Comparison of ENCODE assay signal across 13 cellular contexts in genomic region chr1:41365320-41365633, GRCh38. TPM values are rescaled to one million over a fixed set of nuclear protein-coding genes. Genes with fewer than 3 reads are reported as not detected.
A peak's percentile ranks its signal among the peaks of the same experiment; 100 is the strongest.
DNase-seq lines count a peak whose midpoint lies in the region; ATAC-seq and TF ChIP-seq lines count a peak whose summit lies in the region.
"Had no signal": no experiment of that assay in that cellular context is flagged by ENCODE, and none has a peak within 500 bp of the region (broad histone marks: within the 10 kb centered on the region; RNA-seq: fewer than 3 reads in every experiment).

No MANE protein-coding gene starts in this region.

- CTCF ChIA-PET in activated B cell treated with CpG ODN at 0.5 μM for 24 hours (lab: Charles Lee) = no interaction called here

- H3K9me3 Mint-ChIP-seq in activated B cell treated with CpG ODN at 0.5 μM for 24 hours = no peaks in the 10 kb centered on the region
- no peaks in the 10 kb centered on the region for H3K9me3 Mint-ChIP-seq in natural killer cell
- H3K9me3 Mint-ChIP-seq in type B pancreatic cell = no peaks in the 10 kb centered on the region

- H3K27ac Mint-ChIP-seq in activated B cell treated with CpG ODN at 0.5 μM for 24 hours = no peak overlapping the region
- peak overlapping the region in 1 of 2 donors; percentile 83 for H3K27ac Mint-ChIP-seq in natural killer cell
- H3K27ac Mint-ChIP-seq in type B pancreatic cell = peak overlapping the region; percentile 75

- no peak overlapping the region for H2BK5ac ChIP-seq in mesendoderm (ENCODE audit: low read length)

- H3K18ac ChIP-seq in mesendoderm (ENCODE audit: low read length) = no peak overlapping the region

- no peaks in the 10 kb centered on the region for H3K9me3 ChIP-seq in left ventricle myocardium inferior (replicated peaks)

- no peaks in the 10 kb centered on the region for H3K79me1 ChIP-seq in mesendoderm (ENCODE audit: low read length)

- ATAC-seq in left cardiac atrium (no peak), activated B cell treated with CpG ODN at 0.5 μM for 24 hours (ENCODE audit: low read depth) (no peak), natural killer cell (no peak), GM19452 (IDR thresholded peaks at IDR 0.05; ENCODE audit: unreplicated experiment) (no peak)
- ATAC-seq: left colon had no signal

- no peaks in the 10 kb centered on the region for H3K36me3 Mint-ChIP-seq in activated B cell treated with CpG ODN at 0.5 μM for 24 hours (ENCODE audit: low read depth)
- H3K36me3 Mint-ChIP-seq in natural killer cell = no peaks in the 10 kb centered on the region
- peaks cover 3% of the 10 kb centered on the region for H3K36me3 Mint-ChIP-seq in type B pancreatic cell

- H3K4me1 Mint-ChIP-seq in activated B cell treated with CpG ODN at 0.5 μM for 24 hours (peaks cover 33% of the 10 kb centered on the region), natural killer cell (peaks cover 0 to 29% of the 10 kb centered on the region in 2 donors), type B pancreatic cell (ENCODE audit: unreplicated experiment) (peaks cover 35% of the 10 kb centered on the region)

- H3K27me3 Mint-ChIP-seq in activated B cell treated with CpG ODN at 0.5 μM for 24 hours = peaks cover 48% of the 10 kb centered on the region
- H3K27me3 Mint-ChIP-seq in natural killer cell (ENCODE audit: low read depth in 2 of 2) = peaks cover 46 to 47% of the 10 kb centered on the region in 2 donors
- H3K27me3 Mint-ChIP-seq in type B pancreatic cell = peaks cover 25% of the 10 kb centered on the region

- H3K79me2 ChIP-seq in mesendoderm (ENCODE audit: control insufficient read depth, insufficient read depth, low read length) = no peaks in the 10 kb centered on the region

- no peak overlapping the region for H4K8ac ChIP-seq in mesendoderm (ENCODE audit: low read depth, low read length)

- intact Hi-C loops in left ventricle myocardium inferior (cut with micrococcal nuclease) (no loop called here), left cardiac atrium (cut with DNase I) (no loop called here), activated B cell treated with CpG ODN at 0.5 μM for 24 hours (cut with micrococcal nuclease) (loop anchor here (10.0 kb wide), 2 partner anchors 670 to 1570 kb away; no protein-coding TSS in a partner anchor), natural killer cell (cut with micrococcal nuclease) (no loop called here)

- H3K27me3 ChIP-seq in left ventricle myocardium inferior (ENCODE audit: low read depth) = peaks cover 29% of the 10 kb centered on the region
- H3K27me3 ChIP-seq in mesendoderm (ENCODE audit: insufficient read depth, low read length, poor library complexity) = peaks cover 15% of the 10 kb centered on the region

- H3K4me3 ChIP-seq in left ventricle myocardium inferior = no peak overlapping the region
- no peak overlapping the region for H3K4me3 ChIP-seq in mesendoderm (ENCODE audit: low read length)

- no peak overlapping the region for H3K56ac ChIP-seq in mesendoderm (ENCODE audit: low read length)

- H2BK120ac ChIP-seq in mesendoderm (ENCODE audit: low read depth, low read length) = no peak overlapping the region

- no peak overlapping the region for H4K5ac ChIP-seq in mesendoderm (ENCODE audit: low read length)

- no peak overlapping the region for H2AK5ac ChIP-seq in mesendoderm (ENCODE audit: low read length)

- TF ChIP-seq CTCF in left ventricle myocardium inferior (IDR thresholded peaks at IDR 0.05; ENCODE audit: borderline replicate concordance) (no peak), activated B cell treated with CpG ODN at 0.5 μM for 24 hours (IDR thresholded peaks at IDR 0.05) (no peak), natural killer cell (IDR thresholded peaks at IDR 0.05) (no peak), type B pancreatic cell (conservative IDR thresholded peaks at IDR 0.05) (no peak)

- no peak overlapping the region for H2BK15ac ChIP-seq in mesendoderm (replicated peaks; ENCODE audit: low read depth)

- H3K36me3 ChIP-seq in left ventricle myocardium inferior (no peaks in the 10 kb centered on the region), mesendoderm (ENCODE audit: control insufficient read depth, insufficient read depth, low read length) (no peaks in the 10 kb centered on the region)

- H3K9ac ChIP-seq in mesendoderm (ENCODE audit: low read length) = no peak overlapping the region

- no peak for DNase-seq in left ventricle myocardium inferior
- DNase-seq in left cardiac atrium = no peak
- no peak for DNase-seq in activated B cell treated with CpG ODN at 0.5 μM for 24 hours
- no peak for DNase-seq in natural killer cell
- DNase-seq in type B pancreatic cell (ENCODE audit: extremely low spot score, unreplicated experiment) = no peak
- no peak for DNase-seq in mesendoderm
- DNase-seq in SKM-1 (lab: John Stamatoyannopoulos, UW; ENCODE audit: unreplicated experiment) = no peak
- DNase-seq: activated CD8-positive, alpha-beta memory T cell treated with anti-CD3 and anti-CD28 coated beads, Interleukin-2, amount 50 U/mL, for 48 hours; effector memory CD4-positive, alpha-beta T cell; GDM1; occipital lobe had no signal

- peak overlapping the region; percentile 75 for H3K27ac ChIP-seq in left ventricle myocardium inferior (replicated peaks)
- no peak overlapping the region for H3K27ac ChIP-seq in mesendoderm (ENCODE audit: low read depth, low read length)

- H3K23ac ChIP-seq in mesendoderm (ENCODE audit: low read length) = no peak overlapping the region

- H3K4me3 Mint-ChIP-seq in activated B cell treated with CpG ODN at 0.5 μM for 24 hours = peak overlapping the region; percentile 17
- peak overlapping the region; percentile 35 for H3K4me3 Mint-ChIP-seq in natural killer cell
- H3K4me3 Mint-ChIP-seq in type B pancreatic cell = peak overlapping the region; percentile 81

- peaks cover 60% of the 10 kb centered on the region for H3K4me1 ChIP-seq in left ventricle myocardium inferior
- H3K4me1 ChIP-seq in mesendoderm (ENCODE audit: control insufficient read depth, low read depth, low read length) = peaks cover 7% of the 10 kb centered on the region

- no peak overlapping the region for H3K4ac ChIP-seq in mesendoderm (ENCODE audit: low read depth, low read length)

- POLR2A ChIA-PET in activated B cell treated with CpG ODN at 0.5 μM for 24 hours (lab: Charles Lee) = no interaction called here

- no peak overlapping the region for H3K4me2 ChIP-seq in mesendoderm (ENCODE audit: low read length)

RNA-seq across cellular contexts. Expression of gene FOXO6, which starts 4.0 kb away (rescaled TPM):
- total RNA-seq in left ventricle myocardium inferior = 2.1 TPM
- total RNA-seq in left cardiac atrium = 1 to 10 TPM; 1.8 to 2.9 TPM
- 0.12 and 0.55 TPM in 2 replicates for total RNA-seq in activated B cell treated with CpG ODN at 0.5 μM for 24 hours
- 1 to 10 TPM; 1.2 to 3.3 (median 1.7) TPM for total RNA-seq in natural killer cell
- 9.9 and 21.1 TPM in 2 replicates for total RNA-seq in type B pancreatic cell (ENCODE audit: low replicate concordance)
- polyA plus RNA-seq in mesendoderm (2013, experiment 1 of 2) = 0.32 TPM
- polyA plus RNA-seq in mesendoderm (2013, experiment 2 of 2) = 0.36 TPM

Comparison
In these comparisons a context has a peak if more than half of its experiments do, and no peak if none do; other contexts are left out.
1. H3K4me3 Mint-ChIP-seq: peak in every context shown above with its lines; median percentile 81 in type B pancreatic cell; 35 in natural killer cell; 17 in activated B cell treated with CpG ODN at 0.5 μM for 24 hours.